9 cellular contexts compared by ENCODE assay signal in genomic region chr9:127214421-127215265, GRCh38. TPM values are rescaled to one million over a fixed set of nuclear protein-coding genes. Genes with fewer than 3 reads are reported as not detected.
DNase-seq lines count a peak whose midpoint lies in the region; ATAC-seq and TF ChIP-seq lines count a peak whose summit lies in the region.
"Had no signal": no experiment of that assay in that cellular context is flagged by ENCODE, and none has a peak within 500 bp of the region (broad histone marks: within the 10 kb centered on the region; RNA-seq: fewer than 3 reads in every experiment).

No MANE protein-coding gene starts in this region.

- POLR2A ChIA-PET in activated naive CD8-positive, alpha-beta T cell treated with anti-CD3 and anti-CD28 coated beads, Interleukin-2, amount 10 ng/mL, durations not matched to agents 7 days and 5 days (lab: Charles Lee) = interaction anchor here (1.2 kb wide), 1 partner anchor 236 kb away, joined by 5 read pairs; the partner anchor contains the start of gene RPL12

- H3K4me3 ChIP-seq in DOHH2 (ENCODE audit: low read length) (no peak overlapping the region), heart right ventricle (no peak overlapping the region)

- H3K27ac ChIP-seq in DOHH2 (ENCODE audit: low read depth, low read length) (no peak overlapping the region), heart right ventricle (no peak overlapping the region)

- H3F3A ChIP-seq in DOHH2 (ENCODE audit: control insufficient read depth, insufficient read depth) = no peaks in the 10 kb centered on the region

- H3K4me1 Mint-ChIP-seq in activated naive CD8-positive, alpha-beta T cell treated with anti-CD3 and anti-CD28 coated beads, Interleukin-2, amount 10 ng/mL, durations not matched to agents 7 days and 5 days = peaks cover 2% of the 10 kb centered on the region
- H3K4me1 Mint-ChIP-seq: activated naive CD4-positive, alpha-beta T cell treated with anti-CD3 and anti-CD28 coated beads, Interleukin-2, amount 50 U/mL, for 24 hours had no signal

- H3K27me3 Mint-ChIP-seq in activated naive CD8-positive, alpha-beta T cell treated with anti-CD3 and anti-CD28 coated beads, Interleukin-2, amount 10 ng/mL, durations not matched to agents 7 days and 5 days = peaks cover 4% of the 10 kb centered on the region
- H3K27me3 Mint-ChIP-seq: activated naive CD4-positive, alpha-beta T cell treated with anti-CD3 and anti-CD28 coated beads, Interleukin-2, amount 50 U/mL, for 24 hours had no signal

- no peaks in the 10 kb centered on the region for H3K27me3 ChIP-seq in DOHH2 (ENCODE audit: control insufficient read depth, low read length)
- H3K27me3 ChIP-seq in heart right ventricle = no peaks in the 10 kb centered on the region

- WGBS in heart right ventricle, 2 donors = 35 to 38% methylated on average over 6 of the region's 6 CpGs

- no peaks in the 10 kb centered on the region for H3K36me3 ChIP-seq in DOHH2 (ENCODE audit: control insufficient read depth, low read length)
- peaks cover 0 to 16% (median 0%) of the 10 kb centered on the region in 9 donors for H3K36me3 ChIP-seq in heart right ventricle

- H4K20me1 ChIP-seq in DOHH2 (ENCODE audit: control insufficient read depth, insufficient read depth, low read depth, low read length) = no peaks in the 10 kb centered on the region

- H3K4me2 ChIP-seq in DOHH2 (ENCODE audit: low read length) = no peak overlapping the region

- no peaks in the 10 kb centered on the region for H3K79me2 ChIP-seq in DOHH2 (ENCODE audit: control insufficient read depth, low read length)

- in situ Hi-C loops in SK-MEL-5 (cut with HindIII; ENCODE audit: low pct_unique_long_range_greater_than_20kb, low sequenced_read_pairs) = no loop called here

- H3K36me3 Mint-ChIP-seq in activated naive CD8-positive, alpha-beta T cell treated with anti-CD3 and anti-CD28 coated beads, Interleukin-2, amount 10 ng/mL, durations not matched to agents 7 days and 5 days = no peaks in the 10 kb centered on the region
- H3K36me3 Mint-ChIP-seq: activated naive CD4-positive, alpha-beta T cell treated with anti-CD3 and anti-CD28 coated beads, Interleukin-2, amount 50 U/mL, for 24 hours had no signal

- ATAC-seq in activated naive CD8-positive, alpha-beta T cell treated with anti-CD3 and anti-CD28 coated beads, Interleukin-2, amount 10 ng/mL, durations not matched to agents 7 days and 5 days (ENCODE audit: low read depth) = peak; percentile 73
- ATAC-seq in heart right ventricle (peak in 6 of 8 donors; percentile 9 to 61 (median 46)), HG03045 (IDR thresholded peaks at IDR 0.05; ENCODE audit: unreplicated experiment) (no peak), GM21447 (IDR thresholded peaks at IDR 0.05; ENCODE audit: unreplicated experiment) (no peak)

- H3K4me1 ChIP-seq in DOHH2 (ENCODE audit: control insufficient read depth, low read length) = no peaks in the 10 kb centered on the region
- peaks cover 0 to 11% (median 0%) of the 10 kb centered on the region in 9 donors for H3K4me1 ChIP-seq in heart right ventricle

- H3K9me3 ChIP-seq in DOHH2 (ENCODE audit: control insufficient read depth, insufficient read depth, low read length) = no peaks in the 10 kb centered on the region
- H3K9me3 ChIP-seq in heart right ventricle = no peaks in the 10 kb centered on the region

- intact Hi-C loops in heart right ventricle (cut with DNase I) = loop anchor here in 7 of 10 donors (5.0 to 10.0 kb wide), 7 partner anchors 130 to 710 kb away; partner anchors contain the start of gene SLC2A8 (in 2 of the 7)

- H3K9me3 Mint-ChIP-seq in activated naive CD8-positive, alpha-beta T cell treated with anti-CD3 and anti-CD28 coated beads, Interleukin-2, amount 10 ng/mL, durations not matched to agents 7 days and 5 days = no peaks in the 10 kb centered on the region
- H3K9me3 Mint-ChIP-seq: activated naive CD4-positive, alpha-beta T cell treated with anti-CD3 and anti-CD28 coated beads, Interleukin-2, amount 50 U/mL, for 24 hours had no signal

- no peak overlapping the region for H3K4me3 Mint-ChIP-seq in activated naive CD8-positive, alpha-beta T cell treated with anti-CD3 and anti-CD28 coated beads, Interleukin-2, amount 10 ng/mL, durations not matched to agents 7 days and 5 days
- H3K4me3 Mint-ChIP-seq: activated naive CD4-positive, alpha-beta T cell treated with anti-CD3 and anti-CD28 coated beads, Interleukin-2, amount 50 U/mL, for 24 hours had no signal

- peak; percentile 83 for TF ChIP-seq CTCF in DOHH2 (IDR thresholded peaks at IDR 0.05; ENCODE audit: low read depth, low read length, poor library complexity, severe bottlenecking)
- peak; percentile 56 to 80 (median 76) for TF ChIP-seq CTCF in heart right ventricle (IDR thresholded peaks at IDR 0.05)

- no peak overlapping the region for H3K27ac Mint-ChIP-seq in activated naive CD8-positive, alpha-beta T cell treated with anti-CD3 and anti-CD28 coated beads, Interleukin-2, amount 10 ng/mL, durations not matched to agents 7 days and 5 days
- H3K27ac Mint-ChIP-seq: activated naive CD4-positive, alpha-beta T cell treated with anti-CD3 and anti-CD28 coated beads, Interleukin-2, amount 50 U/mL, for 24 hours had no signal

- no peaks in the 10 kb centered on the region for H3K9me2 ChIP-seq in DOHH2 (replicated peaks; ENCODE audit: control insufficient read depth, low read length)

- DNase-seq in LHCN-M2 (ENCODE audit: low read depth) = peak; percentile 75
- DNase-seq in SK-MEL-5 (ENCODE audit: low read depth, low spot score) = peak; percentile 67
- peak; percentile 49 for DNase-seq in activated naive CD8-positive, alpha-beta T cell treated with anti-CD3 and anti-CD28 coated beads, Interleukin-2, amount 10 ng/mL, durations not matched to agents 7 days and 5 days
- peak in 1 of 2 donors; percentile 52 for DNase-seq in heart right ventricle
- DNase-seq in smooth muscle cell of the brain vasculature (ENCODE audit: low read depth, low spot score) = peak; percentile 57

RNA-seq across cellular contexts. Expression of gene GARNL3, which starts 49.9 kb away (rescaled TPM):
- total RNA-seq in LHCN-M2 (2014; rRNA removed) = 1.2 and 1.3 TPM in 2 replicates
- polyA plus RNA-seq in LHCN-M2 (2012) = 0.70 TPM
- total RNA-seq in SK-MEL-5 (2014; rRNA removed; shearing (Covaris generic)) = 5.3 and 6.4 TPM in 2 replicates
- 2.3 and 9.9 TPM in 2 replicates for polyA plus RNA-seq in SK-MEL-5 (2015; cell fraction: cytosol; rRNA removed)
- 40.5 and 50.1 TPM in 2 replicates for polyA plus RNA-seq in SK-MEL-5 (2015; cell fraction: nucleus; rRNA removed)
- 1 to 10 TPM; 3.1 to 3.4 TPM for total RNA-seq in activated naive CD8-positive, alpha-beta T cell treated with anti-CD3 and anti-CD28 coated beads, Interleukin-2, amount 10 ng/mL, durations not matched to agents 7 days and 5 days
- 10 to 100 TPM in 9 of 10 donors, 1 to 10 TPM in 1; 9.9 to 53.1 (median 31.6) TPM for total RNA-seq in heart right ventricle
- 10 to 100 TPM in 1 of 2 donors, 1 to 10 TPM in 1; 3.3 to 17.7 TPM for polyA plus RNA-seq in heart right ventricle

Comparison
In these comparisons a context has a peak if more than half of its experiments do, and no peak if none do; other contexts are left out.
1. ATAC-seq: peak in activated naive CD8-positive, alpha-beta T cell treated with anti-CD3 and anti-CD28 coated beads, Interleukin-2, amount 10 ng/mL, durations not matched to agents 7 days and 5 days (single experiment) and heart right ventricle (6 of 8); none in HG03045 (single experiment) and GM21447 (single experiment).